Comparison of ENCODE assay signal across 10 cellular contexts in the genomic region with DNA sequence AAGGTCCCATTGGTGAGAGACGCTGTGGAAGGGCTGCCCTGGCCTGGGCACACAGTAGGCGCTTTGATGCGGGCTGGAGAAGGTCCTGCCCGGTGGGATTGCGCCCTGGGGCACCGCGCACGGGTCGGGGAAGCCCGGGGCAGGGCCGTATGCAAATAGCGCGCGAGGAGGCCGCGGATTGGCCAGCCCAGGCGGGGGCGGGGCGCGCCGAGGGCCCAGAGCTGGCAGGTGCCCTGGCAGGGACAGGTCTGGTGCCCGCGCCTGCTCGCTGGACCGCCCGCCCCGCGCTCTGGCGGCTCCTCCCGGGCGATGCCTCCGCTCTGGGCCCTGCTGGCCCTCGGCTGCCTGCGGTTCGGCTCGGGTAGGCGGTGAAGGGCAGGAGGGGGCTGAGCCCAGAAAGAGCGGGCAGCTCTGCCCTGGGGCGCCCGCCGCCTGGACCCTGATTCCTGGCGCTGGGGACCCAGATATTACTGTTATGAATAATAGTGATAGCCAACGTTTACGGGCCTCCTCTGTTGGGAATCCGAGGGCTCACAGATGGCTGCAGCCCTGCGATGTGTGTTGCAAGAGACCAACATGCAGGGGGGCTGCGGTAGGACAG. TPM values are rescaled to one million over a fixed set of nuclear protein-coding genes. Genes with fewer than 3 reads are reported as not detected.
DNase-seq lines count a peak whose midpoint lies in the region; ATAC-seq and TF ChIP-seq lines count a peak whose summit lies in the region.
"Had no signal": no experiment of that assay in that cellular context is flagged by ENCODE, and none has a peak within 500 bp of the region (broad histone marks: within the 10 kb centered on the region; RNA-seq: fewer than 3 reads in every experiment).

UPK3A (plus strand) TSS at position 245 of the 601 bp plus-strand sequence; CDS start at position 310, 65 bp downstream.

- no peaks in the 10 kb centered on the region for H3K27me3 Mint-ChIP-seq in memory B cell

- no peak for TF ChIP-seq CTCF in colonic mucosa (IDR thresholded peaks at IDR 0.05)
- no peak for TF ChIP-seq CTCF in A673 (conservative IDR thresholded peaks at IDR 0.05; ENCODE audit: low read depth, low read length)

- H3K4me1 ChIP-seq in colonic mucosa (peaks cover under 1% of the 10 kb centered on the region), A673 (ENCODE audit: insufficient read depth, low read length, poor library complexity, severe bottlenecking) (no peaks in the 10 kb centered on the region)

- CTCF ChIA-PET in A673 (lab: Charles Lee), result no interaction called here

- BruUV-seq in A673 (replicated peaks; lab: Mats Ljungman, UMichigan), result no TSS peak

- H3K27ac Mint-ChIP-seq in memory B cell, result peak within 1 kb of the TSS; percentile 79

- H3K4me3 ChIP-seq in colonic mucosa (peak within 1 kb of the TSS; percentile 16), A673 (ENCODE audit: low read depth, low read length, poor library complexity, severe bottlenecking) (no peak within 1 kb of the TSS)

- H3K9ac ChIP-seq in colonic mucosa (ENCODE audit: low read depth in 2 of 2, low read length in 2 of 2), result peak within 1 kb of the TSS in 1 of 2 donors; percentile 51

- peak; percentile 85 for ATAC-seq in memory B cell (ENCODE audit: low read depth)

- H3K9me3 ChIP-seq in colonic mucosa, result no peaks in the 10 kb centered on the region
- H3K9me3 ChIP-seq in A673 (ENCODE audit: low read depth, low read length, poor library complexity, severe bottlenecking), result no peaks in the 10 kb centered on the region

- no peak within 1 kb of the TSS for H3K27ac ChIP-seq in colonic mucosa
- H3K27ac ChIP-seq in A673 (ENCODE audit: low read depth, low read length, poor library complexity, severe bottlenecking), result no peak within 1 kb of the TSS

- peak within 1 kb of the TSS; percentile 63 for H3K4me3 Mint-ChIP-seq in memory B cell

- no peaks in the 10 kb centered on the region for H3K36me3 Mint-ChIP-seq in memory B cell

- no peaks in the 10 kb centered on the region for H3K9me3 Mint-ChIP-seq in memory B cell

- DNase-seq in NCI-H1417 (lab: John Stamatoyannopoulos, UW) (peak; percentile 28 to 65 (median 59)), NCI-H1417 treated with DMSO at 0.1 percent for 48 hours (lab: John Stamatoyannopoulos, UW) (no peak), colonic mucosa (peak; percentile 87), memory B cell (ENCODE audit: low spot score in 2 of 2) (peak; percentile 77 to 84), foreskin melanocyte (no peak), A673 (ENCODE audit: low spot score) (no peak)
- DNase-seq in activated CD4-positive, CD25-positive, alpha-beta regulatory T cell (lab: John Stamatoyannopoulos, UW), result peak; percentile 29 to 41 (median 36)
- DNase-seq in stimulated activated CD8-positive, alpha-beta memory T cell treated with anti-CD3 and anti-CD28 coated beads, Interleukin-15, amount 100 ng/mL, for 1 hour (ENCODE audit: low read depth), result peak; percentile 24

- H3K4me1 Mint-ChIP-seq in memory B cell, result peaks cover 26% of the 10 kb centered on the region

- intact Hi-C loops in colonic mucosa (cut with DNase I) (no loop called here), A673 (cut with micrococcal nuclease; ENCODE audit: unreplicated experiment) (no loop called here)

- H3K27me3 ChIP-seq in colonic mucosa (no peaks in the 10 kb centered on the region), A673 (replicated peaks; ENCODE audit: insufficient read depth, low read depth, low read length, poor library complexity) (no peaks in the 10 kb centered on the region)

- H3K36me3 ChIP-seq in colonic mucosa (no peaks in the 10 kb centered on the region), A673 (ENCODE audit: insufficient read depth, low read length, poor library complexity, severe bottlenecking) (no peaks in the 10 kb centered on the region)

- POLR2A ChIA-PET in A673 (lab: Charles Lee; ENCODE audit: low non-redundant PET), result no interaction called here

RNA-seq across cellular contexts. Expression of gene UPK3A, which starts in this region (rescaled TPM):
- total RNA-seq in colonic mucosa (1 to 10 TPM in 1 of 2 donors, under 1 TPM in 1; 0.32 to 3.6 TPM), A673 (2021) (not detected in 2 replicates)
- total RNA-seq: subcutaneous adipose tissue; T-helper 2 cell treated with Interferon-gamma antibody and Interleukin-4, amounts not matched to agents 100 ng/mL and 5 ng/mL, for 36 hours had no signal

Comparison
In these comparisons a context has a peak if more than half of its experiments do, and no peak if none do; other contexts are left out.
1. DNase-seq: peak in NCI-H1417 (3 of 3), activated CD4-positive, CD25-positive, alpha-beta regulatory T cell (4 of 4), colonic mucosa (single experiment), memory B cell (2 of 2) and stimulated activated CD8-positive, alpha-beta memory T cell treated with anti-CD3 and anti-CD28 coated beads, Interleukin-15, amount 100 ng/mL, for 1 hour (single experiment); none in NCI-H1417 treated with DMSO at 0.1 percent for 48 hours (single experiment), foreskin melanocyte (single experiment) and A673 (single experiment).